8 cellular contexts compared by ENCODE assay signal in genomic region chr6:13814176-13814937, GRCh38.
DNase-seq lines count a peak whose midpoint lies in the region; ATAC-seq and TF ChIP-seq lines count a peak whose summit lies in the region.

Gene MCUR1, minus strand, starts transcription at chr6:13814557. Its CDS starts 128 bp downstream, at chr6:13814429.

- peak; percentile 79 for ATAC-seq in GM18502 (IDR thresholded peaks at IDR 0.05; ENCODE audit: poor library complexity, unreplicated experiment)
- ATAC-seq in HG02884 (IDR thresholded peaks at IDR 0.05; ENCODE audit: unreplicated experiment), result peak; percentile 78

- TF ChIP-seq CTCF in astrocyte of the cerebellum (IDR thresholded peaks at IDR 0.05; ENCODE audit: low read depth, low read length, missing control alignments), result no peak

- in situ Hi-C loops in astrocyte of the cerebellum (cut with HindIII; ENCODE audit: low sequenced_read_pairs), result no loop called here

- H3K4me3 ChIP-seq in astrocyte of the cerebellum (ENCODE audit: low read depth, low read length), result peak within 1 kb of the TSS; percentile 73

- DNase-seq in NCI-H1694 (lab: John Stamatoyannopoulos, UW) (peak; percentile 43), T-helper 9 cell (peak; percentile 69), astrocyte of the cerebellum (ENCODE audit: low read depth) (peak; percentile 43), hippocampal formation (lab: John Stamatoyannopoulos, UW) (peak; percentile 87 to 94), retina (peak; percentile 95), OCI-M2 (lab: John Stamatoyannopoulos, UW; ENCODE audit: unreplicated experiment) (no peak)
